In genomic region chr3:187669675-187670504, GRCh38 we compare ENCODE assay signal across 1 cellular context.
TF ChIP-seq lines count a peak whose summit lies in the region.

Gene SST, minus strand, starts transcription at chr3:187670394. Its CDS starts 103 bp downstream, at chr3:187670291.

TF ChIP-seq in HepG2, 621 proteins besides CTCF, POLR2A, EP300 and RAD21 (continued from another document and continues in another):
- TF ChIP-seq PRDM4 (CRISPR knock-in tag; IDR thresholded peaks at IDR 0.05; ENCODE audit: borderline replicate concordance) (peak; percentile 96), ZNF33A (CRISPR knock-in tag; IDR thresholded peaks at IDR 0.05; ENCODE audit: borderline replicate concordance) (no peak), ZHX1 (CRISPR knock-in tag; IDR thresholded peaks at IDR 0.05; ENCODE audit: low read depth) (peak; percentile 88), ATF7-NPFF (CRISPR knock-in tag; IDR thresholded peaks at IDR 0.05; ENCODE audit: low read depth) (peak; percentile 85; the same call in 1 of the 2 replicates), SIN3A (IDR thresholded peaks at IDR 0.05; ENCODE audit: borderline replicate concordance, low read depth, low read length) (peak; percentile 63; the same call in 1 of the 2 replicates), ATF1 (CRISPR knock-in tag; IDR thresholded peaks at IDR 0.05) (no peak), SALL2 (CRISPR knock-in tag; IDR thresholded peaks at IDR 0.05) (peak; percentile 94), ZNF446 (CRISPR knock-in tag; IDR thresholded peaks at IDR 0.05) (peak; percentile 97; the same call in 1 of the 2 replicates), NFE2 (CRISPR knock-in tag; IDR thresholded peaks at IDR 0.05) (peak; percentile 61; the same call in 1 of the 2 replicates), HOXA5 (CRISPR knock-in tag; IDR thresholded peaks at IDR 0.05) (peak; percentile 98), HNRNPL (IDR thresholded peaks at IDR 0.05; ENCODE audit: low read depth, low read length) (no peak), ZNF644 (CRISPR knock-in tag; IDR thresholded peaks at IDR 0.05; ENCODE audit: low read depth) (0 out of 2 replicates have a peak, but pooled peaks have one; percentile 79), ZMYM4 (CRISPR knock-in tag; IDR thresholded peaks at IDR 0.05) (peak; percentile 62), ZNF292 (CRISPR knock-in tag; IDR thresholded peaks at IDR 0.05; ENCODE audit: borderline replicate concordance, low read depth) (no peak), ZNF234 (CRISPR knock-in tag; conservative IDR thresholded peaks at IDR 0.05) (peak; percentile 83; the same call in 1 of the 2 replicates), SETDB1 (CRISPR knock-in tag; IDR thresholded peaks at IDR 0.05; ENCODE audit: borderline replicate concordance) (no peak), CREBL2 (CRISPR knock-in tag; IDR thresholded peaks at IDR 0.05; ENCODE audit: borderline replicate concordance) (no peak), ZNF34 (CRISPR knock-in tag; IDR thresholded peaks at IDR 0.05; ENCODE audit: borderline replicate concordance) (no peak), TCF7L2 (IDR thresholded peaks at IDR 0.05; ENCODE audit: low read depth, low read length) (no peak), POGZ (CRISPR knock-in tag; IDR thresholded peaks at IDR 0.05) (no peak), THAP7 (CRISPR knock-in tag; IDR thresholded peaks at IDR 0.05) (no peak), ZNF407 (CRISPR knock-in tag; IDR thresholded peaks at IDR 0.05; ENCODE audit: not compliant biosample characterization) (no peak), HOMEZ (CRISPR knock-in tag; IDR thresholded peaks at IDR 0.05; ENCODE audit: low read depth) (peak; percentile 63; the same call in 1 of the 2 replicates), ZNF572 (CRISPR knock-in tag; IDR thresholded peaks at IDR 0.05) (no peak), SMAD1 (CRISPR knock-in tag; IDR thresholded peaks at IDR 0.05; ENCODE audit: borderline replicate concordance, low read depth) (no peak), REL (CRISPR knock-in tag; conservative IDR thresholded peaks at IDR 0.05) (no peak), ZNF354B (CRISPR knock-in tag; IDR thresholded peaks at IDR 0.05) (0 out of 2 replicates have a peak, but pooled peaks have one; percentile 54), ZNF710 (CRISPR knock-in tag; IDR thresholded peaks at IDR 0.05; ENCODE audit: borderline replicate concordance) (peak; percentile 40; the same call in 1 of the 2 replicates), ZNF543 (CRISPR knock-in tag; IDR thresholded peaks at IDR 0.05) (peak; percentile 90), HBP1 (CRISPR knock-in tag; IDR thresholded peaks at IDR 0.05; ENCODE audit: low read depth) (peak; percentile 100), ZNF629 (CRISPR knock-in tag; conservative IDR thresholded peaks at IDR 0.05) (peak; percentile 62; the same call in 1 of the 2 replicates), HMG20A (CRISPR knock-in tag; IDR thresholded peaks at IDR 0.05; ENCODE audit: borderline replicate concordance) (peak; percentile 79; the same call in 1 of the 2 replicates), ZNF800 (CRISPR knock-in tag; IDR thresholded peaks at IDR 0.05) (peak; percentile 84), ZNF30 (CRISPR knock-in tag; IDR thresholded peaks at IDR 0.05) (peak; percentile 98), ZNF570 (CRISPR knock-in tag; IDR thresholded peaks at IDR 0.05; ENCODE audit: borderline replicate concordance) (no peak), ZNF263 (CRISPR knock-in tag; IDR thresholded peaks at IDR 0.05) (peak; percentile 82), TBX3 (IDR thresholded peaks at IDR 0.05; ENCODE audit: borderline replicate concordance) (no peak), ZNF441 (CRISPR knock-in tag; IDR thresholded peaks at IDR 0.05; ENCODE audit: borderline replicate concordance) (peak; percentile 96), TAF1 (CRISPR knock-in tag; IDR thresholded peaks at IDR 0.05) (peak; percentile 66)
